13 cellular contexts compared by ENCODE assay signal in genomic region chr7:30897770-30898169, GRCh38.
"Had no signal": no experiment of that assay in that cellular context is flagged by ENCODE, and none has a peak within 500 bp of the region (broad histone marks: within the 10 kb centered on the region; RNA-seq: fewer than 3 reads in every experiment).

No MANE protein-coding gene starts in this region.

- H3K4me1 Mint-ChIP-seq: activated naive CD4-positive, alpha-beta T cell treated with anti-CD3 and anti-CD28 coated beads, Interleukin-2, amount 50 U/mL, for 24 hours had no signal

- H3K27ac Mint-ChIP-seq: activated naive CD4-positive, alpha-beta T cell treated with anti-CD3 and anti-CD28 coated beads, Interleukin-2, amount 50 U/mL, for 24 hours; naive thymus-derived CD4-positive, alpha-beta T cell; stimulated activated naive CD8-positive, alpha-beta T cell treated with anti-CD3 and anti-CD28 coated beads, Interleukin-15, Interleukin-2, amounts not matched to agents 100 ng/mL and 50 ng/mL, for 24 hours had no signal

- H3K27me3 ChIP-seq: thyroid gland had no signal

- H3K27me3 Mint-ChIP-seq: stimulated activated naive CD8-positive, alpha-beta T cell treated with anti-CD3 and anti-CD28 coated beads, Interleukin-15, Interleukin-2, amounts not matched to agents 100 ng/mL and 50 ng/mL, for 24 hours had no signal

- H3K9me3 Mint-ChIP-seq: activated naive CD4-positive, alpha-beta T cell treated with anti-CD3 and anti-CD28 coated beads, Interleukin-2, amount 50 U/mL, for 24 hours; naive thymus-derived CD4-positive, alpha-beta T cell; stimulated activated naive CD8-positive, alpha-beta T cell treated with anti-CD3 and anti-CD28 coated beads, Interleukin-15, Interleukin-2, amounts not matched to agents 100 ng/mL and 50 ng/mL, for 24 hours had no signal

- H3K36me3 Mint-ChIP-seq: activated naive CD4-positive, alpha-beta T cell treated with anti-CD3 and anti-CD28 coated beads, Interleukin-2, amount 50 U/mL, for 24 hours; naive thymus-derived CD4-positive, alpha-beta T cell had no signal

- H3K27ac ChIP-seq: brain microvascular endothelial cell, psoas muscle, thyroid gland had no signal

- H3K9me3 ChIP-seq: psoas muscle, thyroid gland had no signal

- ATAC-seq: naive thymus-derived CD4-positive, alpha-beta T cell had no signal

- H3K4me3 ChIP-seq: lung, psoas muscle, thyroid gland had no signal

- DNase-seq: activated effector memory CD4-positive, alpha-beta T cell treated with Interleukin-2 at 50 U/mL for 16 hours; activated T-cell treated with anti-CD3 and anti-CD28 coated beads, Interleukin-2, amount 50 U/mL, for 1 hour; brain microvascular endothelial cell; cerebellar nuclear complex; hippocampal formation; naive thymus-derived CD4-positive, alpha-beta T cell; psoas muscle; stimulated activated CD4-positive, alpha-beta T cell treated with anti-CD3 and anti-CD28 coated beads, Interleukin-4, amount 100 ng/mL, for 24 hours; T-helper 2 cell; thyroid gland had no signal

- H3K4me3 Mint-ChIP-seq: activated naive CD4-positive, alpha-beta T cell treated with anti-CD3 and anti-CD28 coated beads, Interleukin-2, amount 50 U/mL, for 24 hours; naive thymus-derived CD4-positive, alpha-beta T cell; stimulated activated naive CD8-positive, alpha-beta T cell treated with anti-CD3 and anti-CD28 coated beads, Interleukin-15, Interleukin-2, amounts not matched to agents 100 ng/mL and 50 ng/mL, for 24 hours had no signal

- H3K36me3 ChIP-seq: brain microvascular endothelial cell, thyroid gland had no signal
